ENCODE assay signal across 1 cellular context in genomic region chr2:96336104-96336775, GRCh38.
A peak's percentile ranks its signal among the peaks of the same experiment; 100 is the strongest.
TF ChIP-seq lines count a peak whose summit lies in the region.

No MANE protein-coding gene starts in this region.

TF ChIP-seq in K562, 482 proteins besides CTCF, POLR2A, EP300 and RAD21 (continued from another document):
- TF ChIP-seq YY1 (IDR thresholded peaks at IDR 0.05; ENCODE audit: borderline replicate concordance in 1 of 3, control insufficient read depth in 1 of 3, extremely low read depth in 1 of 3, insufficient read depth in 3 of 3, insufficient read length in 1 of 3, insufficient replicate concordance in 2 of 3, low read depth in 1 of 3, low read length in 2 of 3): peak in 2 of 3 experiments; percentile 50 to 65
- peak; percentile 21 to 38; a peak in 1 of 4 replicates for TF ChIP-seq KDM1A (IDR thresholded peaks at IDR 0.05)
- TF ChIP-seq ETV5 (CRISPR knock-in tag; IDR thresholded peaks at IDR 0.05; ENCODE audit: low read depth): peak; percentile 9; the same call in 1 of the 2 replicates
- peak; percentile 45; the same call in 1 of the 2 replicates for TF ChIP-seq MXI1 (IDR thresholded peaks at IDR 0.05; ENCODE audit: low read depth, low read length)
- peak; percentile 37; the same call in 1 of the 2 replicates for TF ChIP-seq POLR2H (tag; IDR thresholded peaks at IDR 0.05; ENCODE audit: low read depth)
